23 cellular contexts compared by ENCODE assay signal in the genomic region with DNA sequence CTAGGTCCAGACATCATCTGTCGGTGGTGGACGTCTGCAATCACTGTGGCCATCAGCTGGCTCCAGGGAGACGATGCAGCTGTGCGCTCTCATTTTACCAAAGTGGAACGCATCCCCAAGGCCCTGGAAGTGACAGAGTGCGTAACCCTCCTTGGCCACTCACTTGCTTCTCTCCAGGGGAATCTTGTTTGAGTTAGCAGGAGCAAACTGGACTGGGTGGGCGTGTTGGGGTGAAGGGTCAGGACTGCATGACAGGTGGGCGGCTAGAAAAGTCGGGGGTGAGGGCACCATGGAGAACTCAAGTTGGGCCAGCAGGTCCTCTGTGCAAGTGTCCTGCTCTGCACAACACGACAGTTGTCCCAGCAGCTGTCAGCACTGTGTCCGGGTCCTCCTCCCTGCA. TPM values are rescaled to one million over a fixed set of nuclear protein-coding genes. Genes with fewer than 3 reads are reported as not detected.
DNase-seq lines count a peak whose midpoint lies in the region; ATAC-seq and TF ChIP-seq lines count a peak whose summit lies in the region.
"Had no signal": no experiment of that assay in that cellular context is flagged by ENCODE, and none has a peak within 500 bp of the region (broad histone marks: within the 10 kb centered on the region; RNA-seq: fewer than 3 reads in every experiment).

No MANE protein-coding gene starts in this region.

- intact Hi-C loops in Right ventricle myocardium superior (cut with DNase I) = no loop called here
- intact Hi-C loops in gastrocnemius medialis (cut with DNase I; ENCODE audit: low total_unique reads) = no loop called here

- H3K27me3 ChIP-seq in gastrocnemius medialis (no peaks in the 10 kb centered on the region), tibial nerve (no peaks in the 10 kb centered on the region)

- H3K36me3 ChIP-seq in HEK293 (ENCODE audit: control insufficient read depth in 2 of 2, insufficient read depth in 1 of 2, low read length in 2 of 2) (peaks cover 17 to 77% of the 10 kb centered on the region in 2 experiments), gastrocnemius medialis (peaks cover 0 to 27% of the 10 kb centered on the region in 2 donors), tibial nerve (peaks cover 9 to 100% (median 15%) of the 10 kb centered on the region in 3 donors)

- POLR2A ChIA-PET in HEK293 (lab: Yijun Ruan, JAX) = no interaction called here

- in situ Hi-C loops in gastrocnemius medialis (cut with MboI; ENCODE audit: low sequenced_read_pairs in 4 of 4) = no loop called here

- peak; percentile 39 for DNase-seq in Right ventricle myocardium superior
- peak; percentile 83 for DNase-seq in myocyte (ENCODE audit: low read depth)
- DNase-seq in gastrocnemius medialis = peak in 1 of 2 donors; percentile 65
- no peak for DNase-seq in RKO (ENCODE audit: low spot score)
- DNase-seq in stimulated activated CD4-positive, alpha-beta T cell treated with anti-CD3 and anti-CD28 coated beads, Interleukin-2, amount 100 ng/mL, for 48 hours = no peak
- no peak for DNase-seq in tibial nerve (ENCODE audit: low spot score in 2 of 2)
- DNase-seq: Caco-2; CD4-positive, alpha-beta T cell; DMS 273 treated with DMSO at 0.1 percent for 48 hours; DMS79 treated with DMSO at 0.1 percent for 48 hours; H7; HFFc6; Kasumi-1; NCI-H1417; NCI-H1694 treated with DMSO at 0.1 percent for 48 hours; NCI-H2081 treated with DMSO at 0.1 percent for 48 hours; NCI-H446 treated with DMSO at 0.1 percent for 48 hours; NCI-H526 treated with DMSO at 0.1 percent for 48 hours; OCI-M1; SHP77 treated with DMSO at 0.1 percent for 48 hours had no signal

- H3K4me1 ChIP-seq in HEK293 (ENCODE audit: control insufficient read depth, insufficient read depth, low read length) (no peaks in the 10 kb centered on the region), gastrocnemius medialis (peaks cover 30 to 31% of the 10 kb centered on the region in 2 donors), tibial nerve (peaks cover 0 to 8% (median 0%) of the 10 kb centered on the region in 4 donors)
- H3K4me1 ChIP-seq: Caco-2 had no signal

- no peak for TF ChIP-seq EP300 in tibial nerve (IDR thresholded peaks at IDR 0.05)

- H3K9me3 ChIP-seq in HEK293 (ENCODE audit: control insufficient read depth, insufficient read depth, low read depth, low read length) (no peaks in the 10 kb centered on the region), gastrocnemius medialis (no peaks in the 10 kb centered on the region), tibial nerve (no peaks in the 10 kb centered on the region)
- H3K9me3 ChIP-seq: Caco-2 had no signal

- no peak for TF ChIP-seq POLR2A in gastrocnemius medialis (IDR thresholded peaks at IDR 0.05)
- no peak for TF ChIP-seq POLR2A in tibial nerve (IDR thresholded peaks at IDR 0.05)

- no peak for TF ChIP-seq CTCF in HEK293 (tag by site-specific recombination; IDR thresholded peaks at IDR 0.05)
- TF ChIP-seq CTCF in gastrocnemius medialis (IDR thresholded peaks at IDR 0.05 in 4 of 5, conservative IDR thresholded peaks at IDR 0.05 in 1 of 5) = no peak
- TF ChIP-seq CTCF in tibial nerve (IDR thresholded peaks at IDR 0.05) = no peak

- CTCF ChIA-PET in HEK293 (lab: Yijun Ruan, JAX) = interaction anchor here (1.4 to 1.9 kb wide), 2 partner anchors 42 to 201 kb away, joined by 3 to 4 read pairs; no protein-coding TSS in a partner anchor

- no peak overlapping the region for H3K4me3 ChIP-seq in HEK293 (ENCODE audit: low read depth, low read length)
- no peak overlapping the region for H3K4me3 ChIP-seq in gastrocnemius medialis
- no peak overlapping the region for H3K4me3 ChIP-seq in tibial nerve

- H3K27ac ChIP-seq in HEK293 (ENCODE audit: extremely low read depth, low read depth, low read length) (no peak overlapping the region), gastrocnemius medialis (peak overlapping the region; percentile 10 to 80 (median 72)), tibial nerve (no peak overlapping the region)

- WGBS in tibial nerve, 2 donors = 73 to 77% methylated on average over 10 to 11 of the region's 11 CpGs

- ATAC-seq in Right ventricle myocardium superior (ENCODE audit: poor library complexity) = peak; percentile 11
- ATAC-seq in gastrocnemius medialis = peak; percentile 28 to 48

TF ChIP-seq in HEK293, 187 proteins besides CTCF, POLR2A, EP300 and RAD21:
- TF ChIP-seq ZFHX2 (tag by site-specific recombination; conservative IDR thresholded peaks at IDR 0.05) (0 out of 2 replicates have a peak, but pooled peaks have one; percentile 8), REPIN1 (tag by site-specific recombination; IDR thresholded peaks at IDR 0.05; ENCODE audit: low read depth) (no peak), EGR2 (tag by site-specific recombination; IDR thresholded peaks at IDR 0.05; ENCODE audit: low read depth) (0 out of 2 replicates have a peak, but pooled peaks have one; percentile 16), ZNF155 (tag by site-specific recombination; IDR thresholded peaks at IDR 0.05) (no peak)
TF ChIP-seq in HEK293: peak in this region for 2.

RNA-seq across cellular contexts. Expression of gene SHISA8, which starts 16.2 kb away (rescaled TPM):
- total RNA-seq in Right ventricle myocardium superior (6.4 TPM), myocyte (0.27 TPM in 1 of 2 replicates, not detected in the other), gastrocnemius medialis (not detected), tibial nerve (1 to 10 TPM in 1 of 4 donors, not detected in 3; 3.3 TPM)
- polyA plus RNA-seq in myocyte (2012) = 0.06 TPM
- total RNA-seq: HFFc6, MCF 10A had no signal
- polyA plus RNA-seq: BJ had no signal

RNA-seq across cellular contexts. Expression of gene TNFRSF13C, which starts 28.0 kb away (rescaled TPM):
- total RNA-seq in Right ventricle myocardium superior (1.2 TPM), myocyte (0.10 and 0.53 TPM in 2 replicates), gastrocnemius medialis (not detected), tibial nerve (under 1 TPM in 1 of 4 donors, not detected in 3; under 0.01 TPM)
- polyA plus RNA-seq in myocyte (2012) = 0.09 TPM

RNA-seq across cellular contexts. Expression of gene CENPM, which starts 48.3 kb away (rescaled TPM):
- total RNA-seq in Right ventricle myocardium superior (0.59 TPM), myocyte (0.64 and 0.88 TPM in 2 replicates), gastrocnemius medialis (1 to 10 TPM in 2 of 4 donors, not detected in 2; 1.5 to 5.1 TPM), tibial nerve (1 to 10 TPM in 2 of 4 donors, not detected in 2; 5.0 to 5.1 TPM)
- polyA plus RNA-seq in myocyte (2012) = 1.5 TPM

Comparison
In these comparisons a context has a peak if more than half of its experiments do, and no peak if none do; other contexts are left out.
1. H3K27ac ChIP-seq: peak in gastrocnemius medialis (4 of 4); none in HEK293 (single experiment) and tibial nerve (0 of 4).
2. DNase-seq: peak in Right ventricle myocardium superior (single experiment) and myocyte (single experiment); none in RKO (single experiment), stimulated activated CD4-positive, alpha-beta T cell treated with anti-CD3 and anti-CD28 coated beads, Interleukin-2, amount 100 ng/mL, for 48 hours (0 of 2) and tibial nerve (0 of 2).